In the genomic region with DNA sequence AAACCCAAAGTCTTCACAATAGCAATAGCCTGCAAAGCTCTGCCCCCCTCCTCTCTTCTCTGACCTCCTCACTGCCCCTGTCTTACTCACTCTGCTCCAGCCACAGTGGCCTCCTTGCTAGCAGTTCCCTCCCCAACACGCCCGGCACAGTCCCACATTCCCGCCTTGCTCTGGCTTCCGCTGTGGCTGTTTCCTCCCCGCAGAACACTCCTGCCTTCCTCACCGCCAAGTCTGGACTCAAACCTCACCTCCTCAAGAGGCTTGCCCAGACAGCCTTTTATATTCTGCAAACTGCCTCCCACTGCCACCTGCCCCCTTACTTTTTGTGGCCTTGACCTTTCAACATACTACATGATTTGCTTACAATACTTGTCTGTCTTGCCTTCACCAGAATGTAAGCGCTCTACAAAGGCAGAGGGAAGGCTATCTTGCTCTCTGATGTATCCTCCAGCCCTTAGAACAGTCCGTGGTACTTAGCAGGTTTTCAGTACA, we compare ENCODE assay signal across 1 cellular context.
TF ChIP-seq lines count a peak whose summit lies in the region.

No MANE protein-coding gene starts in this region.

TF ChIP-seq in K562, 482 proteins besides CTCF, POLR2A, EP300 and RAD21 (continues in another document):
- TF ChIP-seq, protein P1, sequence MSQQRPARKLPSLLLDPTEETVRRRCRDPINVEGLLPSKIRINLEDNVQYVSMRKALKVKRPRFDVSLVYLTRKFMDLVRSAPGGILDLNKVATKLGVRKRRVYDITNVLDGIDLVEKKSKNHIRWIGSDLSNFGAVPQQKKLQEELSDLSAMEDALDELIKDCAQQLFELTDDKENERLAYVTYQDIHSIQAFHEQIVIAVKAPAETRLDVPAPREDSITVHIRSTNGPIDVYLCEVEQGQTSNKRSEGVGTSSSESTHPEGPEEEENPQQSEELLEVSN (IDR thresholded peaks at IDR 0.05; ENCODE audit: borderline replicate concordance in 1 of 2, extremely low read depth in 1 of 2, insufficient read depth in 1 of 2, insufficient read length in 1 of 2, low read depth in 1 of 2, low read length in 1 of 2, poor library complexity in 1 of 2, severe bottlenecking in 1 of 2): peak; percentile 91 to 94
- TF ChIP-seq CBX3 (IDR thresholded peaks at IDR 0.05; ENCODE audit: borderline replicate concordance in 1 of 2, low read length in 2 of 2) (0 out of 3 replicates have a peak, but pooled peaks of 1 of the 2 experiments have one; percentile 20), GABPB1 (CRISPR knock-in tag; IDR thresholded peaks at IDR 0.05) (peak; percentile 59; the same call in 1 of the 2 replicates), RNF2 (IDR thresholded peaks at IDR 0.05) (peak; percentile 50; the same call in 1 of the 2 replicates), SMAD3 (CRISPR knock-in tag; conservative IDR thresholded peaks at IDR 0.05) (no peak), RB1 (IDR thresholded peaks at IDR 0.05; ENCODE audit: low read depth) (peak; percentile 19; the same call in 1 of the 2 replicates), FOXK2 (conservative IDR thresholded peaks at IDR 0.05 in 1 of 2, IDR thresholded peaks at IDR 0.05 in 1 of 2; ENCODE audit: low read depth in 2 of 2) (peak in 1 of 2 experiments; percentile 9; a peak in 1 of 4 replicates), NRF1 (conservative IDR thresholded peaks at IDR 0.05 in 1 of 2, IDR thresholded peaks at IDR 0.05 in 1 of 2) (peak; percentile 13 to 15; a peak in 1 of 4 replicates), TEAD4 (IDR thresholded peaks at IDR 0.05; ENCODE audit: low read length) (0 out of 2 replicates have a peak, but pooled peaks have one; percentile 19), TEAD4 (CRISPR knock-in tag; IDR thresholded peaks at IDR 0.05; ENCODE audit: borderline replicate concordance) (no peak), CTBP1 (IDR thresholded peaks at IDR 0.05; ENCODE audit: borderline replicate concordance) (0 out of 2 replicates have a peak, but pooled peaks have one; percentile 7), RBFOX2 (IDR thresholded peaks at IDR 0.05; ENCODE audit: low read depth, low read length) (no peak), E2F5 (CRISPR knock-in tag; IDR thresholded peaks at IDR 0.05) (0 out of 2 replicates have a peak, but pooled peaks have one; percentile 15), ZNF830 (CRISPR knock-in tag; IDR thresholded peaks at IDR 0.05) (no peak), ZNF12 (CRISPR knock-in tag; IDR thresholded peaks at IDR 0.05) (0 out of 2 replicates have a peak, but pooled peaks have one; percentile 26), HDAC1 (IDR thresholded peaks at IDR 0.05) (peak in 1 of 2 experiments; percentile 46; a peak in 1 of 4 replicates), ZC3H8 (IDR thresholded peaks at IDR 0.05) (no peak), HNRNPH1 (optimal IDR thresholded peaks at IDR 0.05; ENCODE audit: low read depth, low read length) (no peak), L3MBTL2 (IDR thresholded peaks at IDR 0.05) (peak; percentile 63; the same call in 1 of the 2 replicates), CEBPG (CRISPR knock-in tag; IDR thresholded peaks at IDR 0.05) (no peak), CEBPG (tag; conservative IDR thresholded peaks at IDR 0.05 in 1 of 2, IDR thresholded peaks at IDR 0.05 in 1 of 2) (no peak), E2F8 (IDR thresholded peaks at IDR 0.05; ENCODE audit: low read depth, partially characterized antibody) (peak; percentile 51), ZNF165 (CRISPR knock-in tag; IDR thresholded peaks at IDR 0.05; ENCODE audit: borderline replicate concordance) (0 out of 2 replicates have a peak, but pooled peaks have one; percentile 47), LEF1 (IDR thresholded peaks at IDR 0.05) (0 out of 2 replicates have a peak, but pooled peaks have one; percentile 21)
- TF ChIP-seq, protein P2, sequence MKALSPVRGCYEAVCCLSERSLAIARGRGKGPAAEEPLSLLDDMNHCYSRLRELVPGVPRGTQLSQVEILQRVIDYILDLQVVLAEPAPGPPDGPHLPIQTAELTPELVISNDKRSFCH (CRISPR knock-in tag; IDR thresholded peaks at IDR 0.05): no peak
- TF ChIP-seq, protein P2 (tag; IDR thresholded peaks at IDR 0.05): peak; percentile 68
- TF ChIP-seq, protein P3, sequence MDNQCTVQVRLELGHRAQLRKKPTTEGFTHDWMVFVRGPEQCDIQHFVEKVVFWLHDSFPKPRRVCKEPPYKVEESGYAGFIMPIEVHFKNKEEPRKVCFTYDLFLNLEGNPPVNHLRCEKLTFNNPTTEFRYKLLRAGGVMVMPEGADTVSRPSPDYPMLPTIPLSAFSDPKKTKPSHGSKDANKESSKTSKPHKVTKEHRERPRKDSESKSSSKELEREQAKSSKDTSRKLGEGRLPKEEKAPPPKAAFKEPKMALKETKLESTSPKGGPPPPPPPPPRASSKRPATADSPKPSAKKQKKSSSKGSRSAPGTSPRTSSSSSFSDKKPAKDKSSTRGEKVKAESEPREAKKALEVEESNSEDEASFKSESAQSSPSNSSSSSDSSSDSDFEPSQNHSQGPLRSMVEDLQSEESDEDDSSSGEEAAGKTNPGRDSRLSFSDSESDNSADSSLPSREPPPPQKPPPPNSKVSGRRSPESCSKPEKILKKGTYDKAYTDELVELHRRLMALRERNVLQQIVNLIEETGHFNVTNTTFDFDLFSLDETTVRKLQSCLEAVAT (IDR thresholded peaks at IDR 0.05): peak; percentile 17 to 56; a peak in 2 of 4 replicates
- TF ChIP-seq, protein P4, sequence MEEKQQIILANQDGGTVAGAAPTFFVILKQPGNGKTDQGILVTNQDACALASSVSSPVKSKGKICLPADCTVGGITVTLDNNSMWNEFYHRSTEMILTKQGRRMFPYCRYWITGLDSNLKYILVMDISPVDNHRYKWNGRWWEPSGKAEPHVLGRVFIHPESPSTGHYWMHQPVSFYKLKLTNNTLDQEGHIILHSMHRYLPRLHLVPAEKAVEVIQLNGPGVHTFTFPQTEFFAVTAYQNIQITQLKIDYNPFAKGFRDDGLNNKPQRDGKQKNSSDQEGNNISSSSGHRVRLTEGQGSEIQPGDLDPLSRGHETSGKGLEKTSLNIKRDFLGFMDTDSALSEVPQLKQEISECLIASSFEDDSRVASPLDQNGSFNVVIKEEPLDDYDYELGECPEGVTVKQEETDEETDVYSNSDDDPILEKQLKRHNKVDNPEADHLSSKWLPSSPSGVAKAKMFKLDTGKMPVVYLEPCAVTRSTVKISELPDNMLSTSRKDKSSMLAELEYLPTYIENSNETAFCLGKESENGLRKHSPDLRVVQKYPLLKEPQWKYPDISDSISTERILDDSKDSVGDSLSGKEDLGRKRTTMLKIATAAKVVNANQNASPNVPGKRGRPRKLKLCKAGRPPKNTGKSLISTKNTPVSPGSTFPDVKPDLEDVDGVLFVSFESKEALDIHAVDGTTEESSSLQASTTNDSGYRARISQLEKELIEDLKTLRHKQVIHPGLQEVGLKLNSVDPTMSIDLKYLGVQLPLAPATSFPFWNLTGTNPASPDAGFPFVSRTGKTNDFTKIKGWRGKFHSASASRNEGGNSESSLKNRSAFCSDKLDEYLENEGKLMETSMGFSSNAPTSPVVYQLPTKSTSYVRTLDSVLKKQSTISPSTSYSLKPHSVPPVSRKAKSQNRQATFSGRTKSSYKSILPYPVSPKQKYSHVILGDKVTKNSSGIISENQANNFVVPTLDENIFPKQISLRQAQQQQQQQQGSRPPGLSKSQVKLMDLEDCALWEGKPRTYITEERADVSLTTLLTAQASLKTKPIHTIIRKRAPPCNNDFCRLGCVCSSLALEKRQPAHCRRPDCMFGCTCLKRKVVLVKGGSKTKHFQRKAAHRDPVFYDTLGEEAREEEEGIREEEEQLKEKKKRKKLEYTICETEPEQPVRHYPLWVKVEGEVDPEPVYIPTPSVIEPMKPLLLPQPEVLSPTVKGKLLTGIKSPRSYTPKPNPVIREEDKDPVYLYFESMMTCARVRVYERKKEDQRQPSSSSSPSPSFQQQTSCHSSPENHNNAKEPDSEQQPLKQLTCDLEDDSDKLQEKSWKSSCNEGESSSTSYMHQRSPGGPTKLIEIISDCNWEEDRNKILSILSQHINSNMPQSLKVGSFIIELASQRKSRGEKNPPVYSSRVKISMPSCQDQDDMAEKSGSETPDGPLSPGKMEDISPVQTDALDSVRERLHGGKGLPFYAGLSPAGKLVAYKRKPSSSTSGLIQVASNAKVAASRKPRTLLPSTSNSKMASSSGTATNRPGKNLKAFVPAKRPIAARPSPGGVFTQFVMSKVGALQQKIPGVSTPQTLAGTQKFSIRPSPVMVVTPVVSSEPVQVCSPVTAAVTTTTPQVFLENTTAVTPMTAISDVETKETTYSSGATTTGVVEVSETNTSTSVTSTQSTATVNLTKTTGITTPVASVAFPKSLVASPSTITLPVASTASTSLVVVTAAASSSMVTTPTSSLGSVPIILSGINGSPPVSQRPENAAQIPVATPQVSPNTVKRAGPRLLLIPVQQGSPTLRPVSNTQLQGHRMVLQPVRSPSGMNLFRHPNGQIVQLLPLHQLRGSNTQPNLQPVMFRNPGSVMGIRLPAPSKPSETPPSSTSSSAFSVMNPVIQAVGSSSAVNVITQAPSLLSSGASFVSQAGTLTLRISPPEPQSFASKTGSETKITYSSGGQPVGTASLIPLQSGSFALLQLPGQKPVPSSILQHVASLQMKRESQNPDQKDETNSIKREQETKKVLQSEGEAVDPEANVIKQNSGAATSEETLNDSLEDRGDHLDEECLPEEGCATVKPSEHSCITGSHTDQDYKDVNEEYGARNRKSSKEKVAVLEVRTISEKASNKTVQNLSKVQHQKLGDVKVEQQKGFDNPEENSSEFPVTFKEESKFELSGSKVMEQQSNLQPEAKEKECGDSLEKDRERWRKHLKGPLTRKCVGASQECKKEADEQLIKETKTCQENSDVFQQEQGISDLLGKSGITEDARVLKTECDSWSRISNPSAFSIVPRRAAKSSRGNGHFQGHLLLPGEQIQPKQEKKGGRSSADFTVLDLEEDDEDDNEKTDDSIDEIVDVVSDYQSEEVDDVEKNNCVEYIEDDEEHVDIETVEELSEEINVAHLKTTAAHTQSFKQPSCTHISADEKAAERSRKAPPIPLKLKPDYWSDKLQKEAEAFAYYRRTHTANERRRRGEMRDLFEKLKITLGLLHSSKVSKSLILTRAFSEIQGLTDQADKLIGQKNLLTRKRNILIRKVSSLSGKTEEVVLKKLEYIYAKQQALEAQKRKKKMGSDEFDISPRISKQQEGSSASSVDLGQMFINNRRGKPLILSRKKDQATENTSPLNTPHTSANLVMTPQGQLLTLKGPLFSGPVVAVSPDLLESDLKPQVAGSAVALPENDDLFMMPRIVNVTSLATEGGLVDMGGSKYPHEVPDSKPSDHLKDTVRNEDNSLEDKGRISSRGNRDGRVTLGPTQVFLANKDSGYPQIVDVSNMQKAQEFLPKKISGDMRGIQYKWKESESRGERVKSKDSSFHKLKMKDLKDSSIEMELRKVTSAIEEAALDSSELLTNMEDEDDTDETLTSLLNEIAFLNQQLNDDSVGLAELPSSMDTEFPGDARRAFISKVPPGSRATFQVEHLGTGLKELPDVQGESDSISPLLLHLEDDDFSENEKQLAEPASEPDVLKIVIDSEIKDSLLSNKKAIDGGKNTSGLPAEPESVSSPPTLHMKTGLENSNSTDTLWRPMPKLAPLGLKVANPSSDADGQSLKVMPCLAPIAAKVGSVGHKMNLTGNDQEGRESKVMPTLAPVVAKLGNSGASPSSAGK (IDR thresholded peaks at IDR 0.05): peak; percentile 73
- TF ChIP-seq, protein P5, sequence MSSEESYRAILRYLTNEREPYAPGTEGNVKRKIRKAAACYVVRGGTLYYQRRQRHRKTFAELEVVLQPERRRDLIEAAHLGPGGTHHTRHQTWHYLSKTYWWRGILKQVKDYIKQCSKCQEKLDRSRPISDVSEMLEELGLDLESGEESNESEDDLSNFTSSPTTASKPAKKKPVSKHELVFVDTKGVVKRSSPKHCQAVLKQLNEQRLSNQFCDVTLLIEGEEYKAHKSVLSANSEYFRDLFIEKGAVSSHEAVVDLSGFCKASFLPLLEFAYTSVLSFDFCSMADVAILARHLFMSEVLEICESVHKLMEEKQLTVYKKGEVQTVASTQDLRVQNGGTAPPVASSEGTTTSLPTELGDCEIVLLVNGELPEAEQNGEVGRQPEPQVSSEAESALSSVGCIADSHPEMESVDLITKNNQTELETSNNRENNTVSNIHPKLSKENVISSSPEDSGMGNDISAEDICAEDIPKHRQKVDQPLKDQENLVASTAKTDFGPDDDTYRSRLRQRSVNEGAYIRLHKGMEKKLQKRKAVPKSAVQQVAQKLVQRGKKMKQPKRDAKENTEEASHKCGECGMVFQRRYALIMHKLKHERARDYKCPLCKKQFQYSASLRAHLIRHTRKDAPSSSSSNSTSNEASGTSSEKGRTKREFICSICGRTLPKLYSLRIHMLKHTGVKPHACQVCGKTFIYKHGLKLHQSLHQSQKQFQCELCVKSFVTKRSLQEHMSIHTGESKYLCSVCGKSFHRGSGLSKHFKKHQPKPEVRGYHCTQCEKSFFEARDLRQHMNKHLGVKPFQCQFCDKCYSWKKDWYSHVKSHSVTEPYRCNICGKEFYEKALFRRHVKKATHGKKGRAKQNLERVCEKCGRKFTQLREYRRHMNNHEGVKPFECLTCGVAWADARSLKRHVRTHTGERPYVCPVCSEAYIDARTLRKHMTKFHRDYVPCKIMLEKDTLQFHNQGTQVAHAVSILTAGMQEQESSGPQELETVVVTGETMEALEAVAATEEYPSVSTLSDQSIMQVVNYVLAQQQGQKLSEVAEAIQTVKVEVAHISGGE (CRISPR knock-in tag; IDR thresholded peaks at IDR 0.05): peak in 1 of 3 experiments; percentile 65; a peak in 2 of 6 replicates
